In genomic region chr18:9079863-9080528, GRCh38 we compare ENCODE assay signal across 17 cellular contexts. TPM values are rescaled to one million over a fixed set of nuclear protein-coding genes. Genes with fewer than 3 reads are reported as not detected.
A peak's percentile ranks its signal among the peaks of the same experiment; 100 is the strongest.
DNase-seq lines count a peak whose midpoint lies in the region; ATAC-seq and TF ChIP-seq lines count a peak whose summit lies in the region.
"Had no signal": no experiment of that assay in that cellular context is flagged by ENCODE, and none has a peak within 500 bp of the region (broad histone marks: within the 10 kb centered on the region; RNA-seq: fewer than 3 reads in every experiment).

No MANE protein-coding gene starts in this region.

- no peak overlapping the region for H3K14ac ChIP-seq in mesenchymal stem cell (ENCODE audit: low read length in 2 of 2)

- DNase-seq in Right ventricle myocardium superior (no peak), right cardiac atrium (no peak), astrocyte of the hippocampus (ENCODE audit: low read depth, low spot score) (peak; percentile 5), mesenchymal stem cell (no peak), type B pancreatic cell (ENCODE audit: extremely low spot score, unreplicated experiment) (no peak), ACHN (no peak)
- DNase-seq in activated CD4-positive, CD25-positive, alpha-beta regulatory T cell (lab: John Stamatoyannopoulos, UW): no peak
- DNase-seq: activated CD4-positive, alpha-beta T cell treated with anti-CD3 and anti-CD28 coated beads, Interleukin-2, amount 50 U/mL, for 4 hours; activated naive CD4-positive, alpha-beta T cell treated with Interleukin-2 at 50 U/mL for 16 hours; DMS153; HCEC 1CT; heart left ventricle; kidney glomerular epithelial cell; NCI-H82; T-helper 9 cell had no signal

- H3K27ac ChIP-seq in right cardiac atrium (ENCODE audit: low read length): no peak overlapping the region
- no peak overlapping the region for H3K27ac ChIP-seq in mesenchymal stem cell (ENCODE audit: low read length, poor library complexity, severe bottlenecking)

- H3K27me3 ChIP-seq in right cardiac atrium (ENCODE audit: control insufficient read depth, insufficient read depth) (no peaks in the 10 kb centered on the region), mesenchymal stem cell (ENCODE audit: control insufficient read depth in 1 of 2, insufficient read depth in 1 of 2, low read length in 2 of 2) (no peaks in the 10 kb centered on the region)
- H3K27me3 ChIP-seq: heart left ventricle had no signal

- no peaks in the 10 kb centered on the region for H3K9me3 ChIP-seq in right cardiac atrium (ENCODE audit: control insufficient read depth, low read length)
- no peaks in the 10 kb centered on the region for H3K9me3 ChIP-seq in mesenchymal stem cell (ENCODE audit: control insufficient read depth, low read length)
- H3K9me3 ChIP-seq: heart left ventricle had no signal

- H4K91ac ChIP-seq in mesenchymal stem cell (ENCODE audit: low read length): peak overlapping the region; percentile 72

- H3K4me3 ChIP-seq in right cardiac atrium (ENCODE audit: low read length) (no peak overlapping the region), mesenchymal stem cell (ENCODE audit: insufficient read depth in 1 of 2, low read depth in 1 of 2, low read length in 2 of 2) (no peak overlapping the region)
- H3K4me3 ChIP-seq: heart left ventricle had no signal

- H3K9me3 Mint-ChIP-seq in type B pancreatic cell: no peaks in the 10 kb centered on the region
- H3K9me3 Mint-ChIP-seq: central memory CD8-positive, alpha-beta T cell had no signal

- H2BK15ac ChIP-seq in mesenchymal stem cell (ENCODE audit: low read depth, poor library complexity, severe bottlenecking): no peak overlapping the region

- H3K27me3 Mint-ChIP-seq in type B pancreatic cell: no peaks in the 10 kb centered on the region
- H3K27me3 Mint-ChIP-seq: central memory CD8-positive, alpha-beta T cell had no signal

- H3K9ac ChIP-seq in mesenchymal stem cell (ENCODE audit: low read length): no peak overlapping the region

- peak overlapping the region in 1 of 2 experiments; percentile 43 for H3K18ac ChIP-seq in mesenchymal stem cell (ENCODE audit: low read depth in 1 of 2, low read length in 2 of 2)

- H3K36me3 ChIP-seq in mesenchymal stem cell (ENCODE audit: control insufficient read depth in 1 of 2, insufficient read depth in 2 of 2, low read depth in 1 of 2, low read length in 2 of 2): no peaks in the 10 kb centered on the region
- H3K36me3 ChIP-seq: heart left ventricle had no signal

- no peak overlapping the region for H2BK5ac ChIP-seq in mesenchymal stem cell (ENCODE audit: low read depth, low read length, poor library complexity, severe bottlenecking)

- no peak overlapping the region for H3K4me3 Mint-ChIP-seq in type B pancreatic cell
- H3K4me3 Mint-ChIP-seq: central memory CD8-positive, alpha-beta T cell had no signal

- peak overlapping the region; percentile 30 for H3K27ac Mint-ChIP-seq in type B pancreatic cell

- H3K4me2 ChIP-seq in mesenchymal stem cell (ENCODE audit: low read length, poor library complexity, severe bottlenecking): no peak overlapping the region

- intact Hi-C loops in Right ventricle myocardium superior (cut with DNase I): no loop called here
- intact Hi-C loops in right cardiac atrium (cut with DNase I): loop anchor here in 2 of 4 donors (5.0 to 10.0 kb wide), 2 partner anchors 67 to 435 kb away; no protein-coding TSS in a partner anchor

- no peaks in the 10 kb centered on the region for H3K79me1 ChIP-seq in mesenchymal stem cell (replicated peaks; ENCODE audit: low read length, poor library complexity, severe bottlenecking)

- H3K4me1 ChIP-seq in right cardiac atrium (ENCODE audit: control insufficient read depth, insufficient read depth, low read length) (no peaks in the 10 kb centered on the region), mesenchymal stem cell (ENCODE audit: control insufficient read depth, insufficient read depth, low read depth, low read length) (no peaks in the 10 kb centered on the region)

- peak overlapping the region in 1 of 2 experiments; percentile 54 for H2BK12ac ChIP-seq in mesenchymal stem cell (ENCODE audit: low read length in 2 of 2)

- H3K4ac ChIP-seq in mesenchymal stem cell (ENCODE audit: low read depth in 1 of 2, low read length in 2 of 2): no peak overlapping the region

- in situ Hi-C loops in ACHN (cut with HindIII; ENCODE audit: low pct_ligation_motif_present, low pct_unique_long_range_greater_than_20kb, low sequenced_read_pairs): no loop called here

- H3K4me1 Mint-ChIP-seq in type B pancreatic cell (ENCODE audit: unreplicated experiment): peaks cover 18% of the 10 kb centered on the region

- no peak for TF ChIP-seq CTCF in type B pancreatic cell (conservative IDR thresholded peaks at IDR 0.05)

- H2AK5ac ChIP-seq in mesenchymal stem cell (ENCODE audit: low read length, severe bottlenecking): no peak overlapping the region

- H2BK120ac ChIP-seq in mesenchymal stem cell (ENCODE audit: low read depth, low read length): no peak overlapping the region

- ATAC-seq in Right ventricle myocardium superior (ENCODE audit: poor library complexity) (peak; percentile 55), right cardiac atrium (no peak), HG02610 (IDR thresholded peaks at IDR 0.05; ENCODE audit: unreplicated experiment) (no peak)

- peak overlapping the region; percentile 37 for H4K8ac ChIP-seq in mesenchymal stem cell (ENCODE audit: low read length)

- H2AFZ ChIP-seq in mesenchymal stem cell (ENCODE audit: low read depth, low read length): no peak overlapping the region

- no peak overlapping the region for H3K23ac ChIP-seq in mesenchymal stem cell (ENCODE audit: low read length in 2 of 2)

- H3K36me3 Mint-ChIP-seq in type B pancreatic cell: no peaks in the 10 kb centered on the region

- WGBS in right cardiac atrium: 56% methylated on average over 5 of the region's 5 CpGs
- 76% methylated on average over 5 of the region's 5 CpGs for WGBS in mesenchymal stem cell

RNA-seq across cellular contexts. Expression of gene NDUFV2, which starts 22.5 kb away (rescaled TPM):
- 521 TPM for total RNA-seq in Right ventricle myocardium superior
- total RNA-seq in right cardiac atrium: 100 to 1,000 TPM; 283 to 340 (median 304) TPM
- 767 TPM for polyA plus RNA-seq in right cardiac atrium
- 241 TPM for polyA plus RNA-seq in mesenchymal stem cell (2013, experiment 1 of 2)
- polyA plus RNA-seq in mesenchymal stem cell (2013, experiment 2 of 2): 246 TPM
- total RNA-seq in type B pancreatic cell (ENCODE audit: low replicate concordance): 122 and 135 TPM in 2 replicates

RNA-seq across cellular contexts. Expression of gene ANKRD12, which starts 56.6 kb away (rescaled TPM):
- total RNA-seq in Right ventricle myocardium superior (39.9 TPM), right cardiac atrium (10 to 100 TPM; 47.3 to 59.6 (median 51.3) TPM), type B pancreatic cell (ENCODE audit: low replicate concordance) (28.2 and 38.8 TPM in 2 replicates)
- 7.3 TPM for polyA plus RNA-seq in right cardiac atrium
- polyA plus RNA-seq in mesenchymal stem cell (2013, experiment 1 of 2): 41.3 TPM
- 40.2 TPM for polyA plus RNA-seq in mesenchymal stem cell (2013, experiment 2 of 2)
